Comparison of ENCODE assay signal across 13 cellular contexts in genomic region chr19:46371371-46371901, GRCh38. TPM values are rescaled to one million over a fixed set of nuclear protein-coding genes. Genes with fewer than 3 reads are reported as not detected.
A peak's percentile ranks its signal among the peaks of the same experiment; 100 is the strongest.
DNase-seq lines count a peak whose midpoint lies in the region; ATAC-seq, FAIRE-seq and TF ChIP-seq lines count a peak whose summit lies in the region.
"Had no signal": no experiment of that assay in that cellular context is flagged by ENCODE, and none has a peak within 500 bp of the region (broad histone marks: within the 10 kb centered on the region; RNA-seq: fewer than 3 reads in every experiment).

No MANE protein-coding gene starts in this region.

- no peak overlapping the region for H2AFZ ChIP-seq in IMR-90 (replicated peaks; ENCODE audit: low read length, poor library complexity)
- H2AFZ ChIP-seq: GM23248 had no signal

- in situ Hi-C loops in IMR-90 (cut with MboI; ENCODE audit: low sequenced_read_pairs) = no loop called here

- peaks cover 17% of the 10 kb centered on the region for H3K36me3 Mint-ChIP-seq in CD4-positive, CD25-positive, alpha-beta regulatory T cell
- peaks cover 44% of the 10 kb centered on the region for H3K36me3 Mint-ChIP-seq in MCF 10A (ENCODE audit: insufficient read depth, unreplicated experiment)

- peaks cover 5 to 26% (median 11%) of the 10 kb centered on the region in 4 donors for H3K4me1 Mint-ChIP-seq in CD4-positive, CD25-positive, alpha-beta regulatory T cell
- H3K4me1 Mint-ChIP-seq in MCF 10A (ENCODE audit: insufficient read depth, unreplicated experiment) = peaks cover 40% of the 10 kb centered on the region

- no peak overlapping the region for H2BK20ac ChIP-seq in IMR-90 (ENCODE audit: low read depth, low read length)

- peaks cover 28% of the 10 kb centered on the region for H3K79me2 ChIP-seq in mesendoderm (ENCODE audit: control insufficient read depth, insufficient read depth, low read length)

- H3K79me1 ChIP-seq in IMR-90 (ENCODE audit: low read depth in 1 of 2, low read length in 2 of 2) = peaks cover 30 to 90% of the 10 kb centered on the region in 2 experiments
- H3K79me1 ChIP-seq in mesendoderm (ENCODE audit: low read length) = peaks cover 29% of the 10 kb centered on the region

- no peaks in the 10 kb centered on the region for H3K9me3 ChIP-seq in CD4-positive, CD25-positive, alpha-beta regulatory T cell (ENCODE audit: control insufficient read depth in 2 of 2, low read length in 2 of 2)
- H3K9me3 ChIP-seq in IMR-90 (ENCODE audit: control insufficient read depth, insufficient read depth, low read length) = no peaks in the 10 kb centered on the region
- H3K9me3 ChIP-seq: gastrocnemius medialis, Peyer's patch had no signal

- CTCF ChIA-PET in IMR-90 (lab: Yijun Ruan, JAX) (interaction anchor here (1.0 to 1.1 kb wide), 2 partner anchors 24 kb away, joined by 3 to 6 read pairs; partner anchors contain the start of gene PPP5C), MCF 10A (lab: Yijun Ruan, JAX) (interaction anchor here (0.6 to 4.8 kb wide), 7 partner anchors 20 to 427 kb away, joined by 3 to 33 read pairs (median 5); partner anchors contain the start of gene PPP5C)

- H3K23ac ChIP-seq in IMR-90 (ENCODE audit: low read depth, low read length) (peak overlapping the region; percentile 77), mesendoderm (ENCODE audit: low read length) (no peak overlapping the region)

- H2BK120ac ChIP-seq in IMR-90 (ENCODE audit: low read depth, low read length) = no peak overlapping the region
- H2BK120ac ChIP-seq in mesendoderm (ENCODE audit: low read depth, low read length) = no peak overlapping the region

- intact Hi-C loops in IMR-90 (cut with micrococcal nuclease) = no loop called here
- intact Hi-C loops in MCF 10A (cut with micrococcal nuclease) = loop anchor here (5.0 kb wide), 1 partner anchor 304 kb away; no protein-coding TSS in a partner anchor

- H4K5ac ChIP-seq in IMR-90 (ENCODE audit: low read depth, low read length) (no peak overlapping the region), mesendoderm (ENCODE audit: low read length) (no peak overlapping the region)

- H4K8ac ChIP-seq in IMR-90 (ENCODE audit: low read depth in 2 of 2, low read length in 2 of 2) = peak overlapping the region in 1 of 2 experiments; percentile 26; a peak in 1 of 4 replicates
- no peak overlapping the region for H4K8ac ChIP-seq in mesendoderm (ENCODE audit: low read depth, low read length)

- TF ChIP-seq CTCF in IMR-90 (conservative IDR thresholded peaks at IDR 0.05; ENCODE audit: low read depth, low read length) = no peak
- TF ChIP-seq CTCF in MCF 10A (IDR thresholded peaks at IDR 0.05; ENCODE audit: unreplicated experiment) = no peak

- peak overlapping the region; percentile 44 for H2AK9ac ChIP-seq in IMR-90 (replicated peaks; ENCODE audit: low read depth, low read length, poor library complexity)

- H3K27me3 ChIP-seq in CD4-positive, CD25-positive, alpha-beta regulatory T cell (ENCODE audit: control insufficient read depth, insufficient read depth, low read length) = no peaks in the 10 kb centered on the region
- H3K27me3 ChIP-seq in IMR-90 (ENCODE audit: control insufficient read depth, insufficient read depth, low read length) (no peaks in the 10 kb centered on the region), mesendoderm (ENCODE audit: insufficient read depth, low read length, poor library complexity) (no peaks in the 10 kb centered on the region)
- H3K27me3 ChIP-seq: gastrocnemius medialis, Peyer's patch had no signal

- no peak for ATAC-seq in CD4-positive, CD25-positive, alpha-beta regulatory T cell (ENCODE audit: low read depth in 2 of 2)
- ATAC-seq in IMR-90 (ENCODE audit: low read depth) (peak; percentile 47), GM19035 (IDR thresholded peaks at IDR 0.05; ENCODE audit: unreplicated experiment) (no peak)
- ATAC-seq: gastrocnemius medialis had no signal

- no peak overlapping the region for H4K91ac ChIP-seq in IMR-90 (ENCODE audit: insufficient read depth, low read depth, low read length)

- H2BK5ac ChIP-seq in IMR-90 (ENCODE audit: low read depth, low read length, poor library complexity, severe bottlenecking) (no peak overlapping the region), mesendoderm (ENCODE audit: low read length) (no peak overlapping the region)

- peak overlapping the region; percentile 34 for H3K4ac ChIP-seq in IMR-90 (ENCODE audit: low read depth, low read length)
- H3K4ac ChIP-seq in mesendoderm (ENCODE audit: low read depth, low read length) = no peak overlapping the region

- no peak for FAIRE-seq in urothelium cell line (lab: Jason Lieb, UNC)

- BruUV-seq in IMR-90 (replicated peaks; lab: Mats Ljungman, UMichigan) (no TSS peak), MCF 10A (replicated peaks; lab: Mats Ljungman, UMichigan) (no TSS peak)

- no peak overlapping the region for H3K4me3 Mint-ChIP-seq in CD4-positive, CD25-positive, alpha-beta regulatory T cell
- no peak overlapping the region for H3K4me3 Mint-ChIP-seq in MCF 10A (ENCODE audit: unreplicated experiment)

- no peaks in the 10 kb centered on the region for H3K9me3 Mint-ChIP-seq in CD4-positive, CD25-positive, alpha-beta regulatory T cell
- no peaks in the 10 kb centered on the region for H3K9me3 Mint-ChIP-seq in MCF 10A (ENCODE audit: unreplicated experiment)

- H2AK5ac ChIP-seq in IMR-90 (ENCODE audit: low read depth, low read length) = peak overlapping the region; percentile 53; the same call in 1 of the 2 replicates
- H2AK5ac ChIP-seq in mesendoderm (ENCODE audit: low read length) = no peak overlapping the region

- DNase-seq in CD4-positive, CD25-positive, alpha-beta regulatory T cell = no peak
- DNase-seq in IMR-90 = peak; percentile 28
- DNase-seq in MCF 10A (ENCODE audit: unreplicated experiment) = no peak
- peak; percentile 54 for DNase-seq in mesendoderm
- no peak for DNase-seq in urothelium cell line (ENCODE audit: low spot score)
- no peak for DNase-seq in GM19238 (ENCODE audit: insufficient read length, low spot score)
- no peak for DNase-seq in HuH-7 (ENCODE audit: low spot score)
- DNase-seq: gastrocnemius medialis, GM23248 had no signal

- peak overlapping the region; percentile 26; the same call in 1 of the 2 replicates for H3K14ac ChIP-seq in IMR-90 (replicated peaks; ENCODE audit: low read depth, low read length)

- peaks cover 17% of the 10 kb centered on the region for H3K36me3 ChIP-seq in CD4-positive, CD25-positive, alpha-beta regulatory T cell (ENCODE audit: control insufficient read depth, insufficient read depth, low read length)
- H3K36me3 ChIP-seq in IMR-90 (ENCODE audit: control insufficient read depth, insufficient read depth, low read length) (peaks cover 20% of the 10 kb centered on the region), mesendoderm (ENCODE audit: control insufficient read depth, insufficient read depth, low read length) (no peaks in the 10 kb centered on the region)

- no CpG with 5 or more reads among the region's 10 CpGs for WGBS in IMR-90 (ENCODE audit: extremely low coverage in 2 of 2, insufficient read length in 1 of 2), 2 experiments
- WGBS in mesendoderm (ENCODE audit: extremely low coverage, insufficient coverage, low lambda C conversion rate) = no CpG with 5 or more reads among the region's 10 CpGs

- peaks cover 4% of the 10 kb centered on the region for H3K4me1 ChIP-seq in CD4-positive, CD25-positive, alpha-beta regulatory T cell (ENCODE audit: control insufficient read depth, insufficient read depth, low read length, poor library complexity, severe bottlenecking)
- H3K4me1 ChIP-seq in IMR-90 (ENCODE audit: control insufficient read depth, insufficient read depth, low read length) (peaks cover 27% of the 10 kb centered on the region), mesendoderm (ENCODE audit: control insufficient read depth, low read depth, low read length) (peaks cover 16% of the 10 kb centered on the region)

- H3K4me2 ChIP-seq in IMR-90 (ENCODE audit: low read depth, low read length) (no peak overlapping the region), mesendoderm (ENCODE audit: low read length) (no peak overlapping the region)

- TF ChIP-seq POLR2A in IMR-90 (IDR thresholded peaks at IDR 0.05; ENCODE audit: low read depth, low read length) = no peak

- peaks cover 32% of the 10 kb centered on the region for H4K20me1 ChIP-seq in IMR-90 (ENCODE audit: insufficient read depth, low read length)

- TF ChIP-seq RAD21 in IMR-90 (IDR thresholded peaks at IDR 0.05; ENCODE audit: low read length) = no peak

- no peaks in the 10 kb centered on the region for H3K27me3 Mint-ChIP-seq in CD4-positive, CD25-positive, alpha-beta regulatory T cell
- no peaks in the 10 kb centered on the region for H3K27me3 Mint-ChIP-seq in MCF 10A (ENCODE audit: insufficient read depth, unreplicated experiment)

- no peak overlapping the region for H3K9ac ChIP-seq in IMR-90 (ENCODE audit: low read depth, low read length)
- H3K9ac ChIP-seq in mesendoderm (ENCODE audit: low read length) = peak overlapping the region; percentile 7

- H3K27ac ChIP-seq in CD4-positive, CD25-positive, alpha-beta regulatory T cell (ENCODE audit: insufficient read depth, low read length, poor library complexity, severe bottlenecking) = no peak overlapping the region
- no peak overlapping the region for H3K27ac ChIP-seq in IMR-90 (ENCODE audit: insufficient read depth, low read length)
- H3K27ac ChIP-seq in mesendoderm (ENCODE audit: low read depth, low read length) = no peak overlapping the region
- H3K27ac ChIP-seq: gastrocnemius medialis, Peyer's patch had no signal

- dilution Hi-C loops in IMR-90 (cut with HindIII; ENCODE audit: low sequenced_read_pairs, unreplicated experiment) = no loop called here

- H3K27ac Mint-ChIP-seq in CD4-positive, CD25-positive, alpha-beta regulatory T cell = peak overlapping the region in 2 of 3 donors; percentile 56 to 71
- H3K27ac Mint-ChIP-seq in MCF 10A (ENCODE audit: low read depth, unreplicated experiment) = peak overlapping the region; percentile 81

- H3K18ac ChIP-seq in IMR-90 (ENCODE audit: low read depth, low read length) (no peak overlapping the region), mesendoderm (ENCODE audit: low read length) (peak overlapping the region; percentile 13)

- H3K4me3 ChIP-seq in CD4-positive, CD25-positive, alpha-beta regulatory T cell (ENCODE audit: low read depth, low read length) = no peak overlapping the region
- H3K4me3 ChIP-seq in IMR-90 (ENCODE audit: insufficient read depth, low read depth, low read length) (no peak overlapping the region), mesendoderm (ENCODE audit: low read length) (no peak overlapping the region)
- H3K4me3 ChIP-seq: gastrocnemius medialis, GM23248, Peyer's patch, skin epidermis had no signal

- H3K56ac ChIP-seq in IMR-90 (ENCODE audit: extremely low read depth, insufficient read depth, low read length) (no peak overlapping the region), mesendoderm (ENCODE audit: low read length) (peak overlapping the region; percentile 43)

- POLR2A ChIA-PET in IMR-90 (lab: Charles Lee; ENCODE audit: unreplicated experiment) (no interaction called here), MCF 10A (lab: Yijun Ruan, JAX) (interaction anchor here (0.6 to 3.2 kb wide), 6 partner anchors 10 to 91 kb away, joined by 3 to 14 read pairs (median 4); no protein-coding TSS in a partner anchor)

- peaks cover 37% of the 10 kb centered on the region for H3K9me1 ChIP-seq in IMR-90 (ENCODE audit: insufficient read depth, low read length)

- H2BK15ac ChIP-seq in IMR-90 (ENCODE audit: low read depth, low read length) (peak overlapping the region; percentile 38; the same call in 1 of the 3 replicates), mesendoderm (replicated peaks; ENCODE audit: low read depth) (no peak overlapping the region)

RNA-seq across cellular contexts. Expression of gene PPP5C, which starts 24.5 kb away (rescaled TPM):
- 34.6 TPM for total RNA-seq in CD4-positive, CD25-positive, alpha-beta regulatory T cell
- polyA plus RNA-seq in CD4-positive, CD25-positive, alpha-beta regulatory T cell = 10 to 100 TPM; 16.2 to 24.8 (median 18.8) TPM
- total RNA-seq in IMR-90 (2012; rRNA removed) (68.9 and 80.5 TPM in 2 replicates), MCF 10A (2022) (75.6 and 81.5 TPM in 2 replicates)
- polyA plus RNA-seq in IMR-90 (2012; rRNA removed) = 128 and 133 TPM in 2 replicates
- 103 and 109 TPM in 2 replicates for polyA plus RNA-seq in IMR-90 (2012; cell fraction: cytosol; rRNA removed)
- polyA plus RNA-seq in IMR-90 (2012; cell fraction: nucleus; rRNA removed; ENCODE audit: low replicate concordance) = 214 and 279 TPM in 2 replicates
- 87.3 TPM for polyA plus RNA-seq in mesendoderm (2013, experiment 1 of 2)
- polyA plus RNA-seq in mesendoderm (2013, experiment 2 of 2) = 86.9 TPM

RNA-seq across cellular contexts. Expression of gene CCDC8, which starts 41.9 kb away (rescaled TPM):
- total RNA-seq in CD4-positive, CD25-positive, alpha-beta regulatory T cell = not detected
- polyA plus RNA-seq in CD4-positive, CD25-positive, alpha-beta regulatory T cell = not detected
- total RNA-seq in IMR-90 (2012; rRNA removed) (10.2 and 10.3 TPM in 2 replicates), MCF 10A (2022) (not detected in 2 replicates)
- polyA plus RNA-seq in IMR-90 (2012; rRNA removed) = 8.9 and 9.3 TPM in 2 replicates
- polyA plus RNA-seq in IMR-90 (2012; cell fraction: cytosol; rRNA removed) = 5.5 and 8.8 TPM in 2 replicates
- polyA plus RNA-seq in IMR-90 (2012; cell fraction: nucleus; rRNA removed; ENCODE audit: low replicate concordance) = 3.7 and 4.1 TPM in 2 replicates
- polyA plus RNA-seq in mesendoderm (2013, experiment 1 of 2) = 11.5 TPM
- polyA plus RNA-seq in mesendoderm (2013, experiment 2 of 2) = 12.1 TPM
- total RNA-seq: mononuclear cell had no signal

RNA-seq across cellular contexts. Expression of gene PNMA8C, which starts 57.3 kb away (rescaled TPM):
- total RNA-seq in CD4-positive, CD25-positive, alpha-beta regulatory T cell = not detected
- not detected for polyA plus RNA-seq in CD4-positive, CD25-positive, alpha-beta regulatory T cell
- total RNA-seq in IMR-90 (2012; rRNA removed) = under 0.01 and 0.18 TPM in 2 replicates
- polyA plus RNA-seq in IMR-90 (2012; rRNA removed) = 0.09 TPM in 1 of 2 replicates, not detected in the other
- polyA plus RNA-seq in IMR-90 (2012; cell fraction: cytosol; rRNA removed) = 0.03 TPM in 1 of 2 replicates, not detected in the other
- 0.03 and 0.13 TPM in 2 replicates for polyA plus RNA-seq in IMR-90 (2012; cell fraction: nucleus; rRNA removed; ENCODE audit: low replicate concordance)
- not detected in 2 replicates for total RNA-seq in MCF 10A (2022)
- polyA plus RNA-seq in mesendoderm (2013, experiment 1 of 2) = 0.08 TPM
- 0.10 TPM for polyA plus RNA-seq in mesendoderm (2013, experiment 2 of 2)
- total RNA-seq: gastrocnemius medialis, GM23248, mononuclear cell, Peyer's patch had no signal
- polyA plus RNA-seq: GM23248 had no signal

Comparison
In these comparisons a context has a peak if more than half of its experiments do, and no peak if none do; other contexts are left out.
1. DNase-seq: peak in IMR-90 (single experiment) and mesendoderm (single experiment); none in CD4-positive, CD25-positive, alpha-beta regulatory T cell (0 of 3), MCF 10A (single experiment), urothelium cell line (single experiment), GM19238 (single experiment) and HuH-7 (single experiment).
2. RNA of gene CCDC8, which starts 41.9 kb away (total RNA-seq): 10.2 to 10.3 TPM in IMR-90; not detected in CD4-positive, CD25-positive, alpha-beta regulatory T cell (single experiment) and not detected in MCF 10A; every median in the first group is over 10 times any median in the second.